ENCODE assay signal across 12 cellular contexts in genomic region chr6:154931741-154932424, GRCh38.
DNase-seq lines count a peak whose midpoint lies in the region; ATAC-seq and TF ChIP-seq lines count a peak whose summit lies in the region.
"Had no signal": no experiment of that assay in that cellular context is flagged by ENCODE, and none has a peak within 500 bp of the region (broad histone marks: within the 10 kb centered on the region; RNA-seq: fewer than 3 reads in every experiment).

No MANE protein-coding gene starts in this region.

- H3K9ac ChIP-seq in PC-3 (ENCODE audit: low read length) (no peak overlapping the region), endodermal cell (ENCODE audit: extremely low read depth, low read length, poor library complexity, severe bottlenecking) (peak overlapping the region; percentile 21), neuronal stem cell (ENCODE audit: low read depth, low read length, poor library complexity) (no peak overlapping the region)

- no peak overlapping the region for H3K14ac ChIP-seq in neuronal stem cell (ENCODE audit: low read length)

- H3K27me3 ChIP-seq in H7 (ENCODE audit: control insufficient read depth, insufficient read depth, low read length): no peaks in the 10 kb centered on the region
- H3K27me3 ChIP-seq in PC-3 (ENCODE audit: low read length): no peaks in the 10 kb centered on the region
- no peaks in the 10 kb centered on the region for H3K27me3 ChIP-seq in endodermal cell (ENCODE audit: control insufficient read depth, insufficient read depth, low read length, poor library complexity, severe bottlenecking)
- peaks cover 0 to 2% (median 0%) of the 10 kb centered on the region in 3 experiments for H3K27me3 ChIP-seq in neuronal stem cell (ENCODE audit: control insufficient read depth in 3 of 3, insufficient read depth in 3 of 3, low read depth in 1 of 3, low read length in 3 of 3)

- no peak overlapping the region for H3K18ac ChIP-seq in neuronal stem cell (ENCODE audit: low read length)

- no peaks in the 10 kb centered on the region for H3K79me1 ChIP-seq in neuronal stem cell (ENCODE audit: low read depth, low read length)

- DNase-seq in H7 (peak; percentile 60), PC-3 (peak; percentile 5), endodermal cell (peak; percentile 81), neuronal stem cell (ENCODE audit: low spot score) (peak; percentile 50), cortex of kidney (lab: John Stamatoyannopoulos, UW) (no peak), NCI-H774 (lab: John Stamatoyannopoulos, UW) (no peak)
- DNase-seq: activated effector memory CD4-positive, alpha-beta T cell treated with Interleukin-2 at 50 U/mL for 16 hours; DMS79 treated with DMSO at 0.1 percent for 48 hours; T-helper 2 cell had no signal

- peaks cover 36% of the 10 kb centered on the region for H3K4me1 Mint-ChIP-seq in endodermal cell

- ATAC-seq in PC-3 (no peak), HG03442 (IDR thresholded peaks at IDR 0.05; ENCODE audit: unreplicated experiment) (no peak), GM21529 (IDR thresholded peaks at IDR 0.05; ENCODE audit: unreplicated experiment) (no peak)

- H3K4me3 ChIP-seq in H7 (ENCODE audit: insufficient read depth, low read depth, low read length) (no peak overlapping the region), PC-3 (ENCODE audit: low read length) (no peak overlapping the region), endodermal cell (ENCODE audit: low read length) (peak overlapping the region; percentile 47), neuronal stem cell (ENCODE audit: low read length in 2 of 2) (no peak overlapping the region)

- H3K4me1 ChIP-seq in PC-3 (ENCODE audit: insufficient read depth, low read length) (peaks cover 20% of the 10 kb centered on the region), endodermal cell (ENCODE audit: control insufficient read depth, insufficient read depth, low read length) (peaks cover 21% of the 10 kb centered on the region), neuronal stem cell (ENCODE audit: control insufficient read depth in 2 of 2, insufficient read depth in 1 of 2, low read depth in 1 of 2, low read length in 2 of 2) (peaks cover 27 to 31% of the 10 kb centered on the region in 2 donors)

- no peaks in the 10 kb centered on the region for H3K9me3 Mint-ChIP-seq in endodermal cell
- H3K9me3 Mint-ChIP-seq: dendritic cell treated with granulocyte-macrophage colony-stimulating factor and Interleukin-4, amounts not matched to agents 40 ng/mL and 50 ng/mL, for 4 days had no signal

- no peak overlapping the region for H4K8ac ChIP-seq in neuronal stem cell (ENCODE audit: low read depth, low read length)

- no peak overlapping the region for H2BK5ac ChIP-seq in neuronal stem cell (ENCODE audit: low read length)

- H3K79me2 ChIP-seq in PC-3 (ENCODE audit: low read length): no peaks in the 10 kb centered on the region

- no peaks in the 10 kb centered on the region for H3K27me3 Mint-ChIP-seq in endodermal cell (ENCODE audit: insufficient read depth)
- H3K27me3 Mint-ChIP-seq: dendritic cell treated with granulocyte-macrophage colony-stimulating factor and Interleukin-4, amounts not matched to agents 40 ng/mL and 50 ng/mL, for 4 days had no signal

- CTCF ChIA-PET in PC-3 (lab: Charles Lee): no interaction called here

- H3K27ac ChIP-seq in PC-3 (ENCODE audit: low read length): peak overlapping the region; percentile 31
- peak overlapping the region; percentile 57 for H3K27ac ChIP-seq in endodermal cell (ENCODE audit: low read depth, low read length)
- peak overlapping the region; percentile 69 for H3K27ac ChIP-seq in neuronal stem cell (replicated peaks; ENCODE audit: low read length)

- no peaks in the 10 kb centered on the region for H4K20me1 ChIP-seq in PC-3 (ENCODE audit: low read length)

- no peak overlapping the region for H2BK120ac ChIP-seq in neuronal stem cell (ENCODE audit: low read depth, low read length)

- H3K23ac ChIP-seq in neuronal stem cell (ENCODE audit: low read depth, low read length, poor library complexity): no peak overlapping the region

- POLR2A ChIA-PET in PC-3 (lab: Charles Lee; ENCODE audit: unreplicated experiment): no interaction called here

- no peaks in the 10 kb centered on the region for H3F3A ChIP-seq in PC-3 (ENCODE audit: low read length, unreplicated experiment)

- H2BK12ac ChIP-seq in neuronal stem cell (ENCODE audit: low read length): no peak overlapping the region

- H3K36me3 ChIP-seq in H7 (replicated peaks; ENCODE audit: control insufficient read depth, insufficient read depth, low read length) (no peaks in the 10 kb centered on the region), PC-3 (ENCODE audit: low read depth, low read length) (no peaks in the 10 kb centered on the region), endodermal cell (ENCODE audit: control insufficient read depth, insufficient read depth, low read length) (no peaks in the 10 kb centered on the region), neuronal stem cell (replicated peaks in 1 of 2; ENCODE audit: control insufficient read depth in 2 of 2, insufficient read depth in 2 of 2, low read length in 2 of 2) (no peaks in the 10 kb centered on the region)

- intact Hi-C loops in PC-3 (cut with micrococcal nuclease): no loop called here

- H2AFZ ChIP-seq in PC-3 (ENCODE audit: low read length) (peak overlapping the region; percentile 10; the same call in 1 of the 2 replicates), neuronal stem cell (ENCODE audit: low read length) (no peak overlapping the region)

- no peak overlapping the region for H3K4me3 Mint-ChIP-seq in endodermal cell
- H3K4me3 Mint-ChIP-seq: dendritic cell treated with granulocyte-macrophage colony-stimulating factor and Interleukin-4, amounts not matched to agents 40 ng/mL and 50 ng/mL, for 4 days had no signal

- no peak overlapping the region for H3K4ac ChIP-seq in neuronal stem cell (ENCODE audit: low read length)

- no peak overlapping the region for H4K91ac ChIP-seq in neuronal stem cell (ENCODE audit: low read depth, low read length, poor library complexity)

- peak overlapping the region; percentile 89 for H3K27ac Mint-ChIP-seq in endodermal cell
- H3K27ac Mint-ChIP-seq: dendritic cell treated with granulocyte-macrophage colony-stimulating factor and Interleukin-4, amounts not matched to agents 40 ng/mL and 50 ng/mL, for 4 days had no signal

- H2AK5ac ChIP-seq in neuronal stem cell (ENCODE audit: low read depth, low read length): no peak overlapping the region

- no peak overlapping the region for H2BK15ac ChIP-seq in neuronal stem cell (ENCODE audit: low read length)

- BruUV-seq in PC-3 (replicated peaks; lab: Mats Ljungman, UMichigan): no TSS peak

- no peak for TF ChIP-seq CTCF in PC-3 (conservative IDR thresholded peaks at IDR 0.05; ENCODE audit: low read depth, low read length)
- no peak for TF ChIP-seq CTCF in endodermal cell (conservative IDR thresholded peaks at IDR 0.05)

- H3K9me3 ChIP-seq in PC-3 (ENCODE audit: low read length) (no peaks in the 10 kb centered on the region), endodermal cell (ENCODE audit: control insufficient read depth, low read length) (no peaks in the 10 kb centered on the region), neuronal stem cell (replicated peaks in 1 of 2; ENCODE audit: control insufficient read depth in 2 of 2, insufficient read depth in 1 of 2, low read depth in 1 of 2, low read length in 2 of 2) (no peaks in the 10 kb centered on the region)

- H3K9me2 ChIP-seq in PC-3 (replicated peaks; ENCODE audit: low read length): no peaks in the 10 kb centered on the region

- WGBS in endodermal cell (ENCODE audit: insufficient coverage in 1 of 2, insufficient read length in 1 of 2), 2 experiments: 63% methylated on average over 4 of the region's 4 CpGs; no CpG with 5 or more reads in 1 of the 2 experiments
- WGBS in neuronal stem cell (ENCODE audit: extremely low coverage in 2 of 2, insufficient read length in 2 of 2, insufficient replicate concordance in 1 of 2), 2 donors: no CpG with 5 or more reads among the region's 4 CpGs

- peak overlapping the region; percentile 59 for H3K4me2 ChIP-seq in PC-3 (ENCODE audit: low read length)
- H3K4me2 ChIP-seq in neuronal stem cell (ENCODE audit: insufficient read depth, low read length, poor library complexity, severe bottlenecking): no peak overlapping the region

- H3K36me3 Mint-ChIP-seq in endodermal cell (ENCODE audit: low read depth): no peaks in the 10 kb centered on the region

Comparison
In these comparisons a context has a peak if more than half of its experiments do, and no peak if none do; other contexts are left out.
1. DNase-seq: peak in H7 (single experiment), PC-3 (single experiment), endodermal cell (single experiment) and neuronal stem cell (single experiment); none in cortex of kidney (single experiment) and NCI-H774 (single experiment).
2. Peak in every context shown above with its lines, with median percentiles within 50 percentile points of each other: H3K27ac ChIP-seq.